ENCODE assay signal across 10 cellular contexts in the genomic region with DNA sequence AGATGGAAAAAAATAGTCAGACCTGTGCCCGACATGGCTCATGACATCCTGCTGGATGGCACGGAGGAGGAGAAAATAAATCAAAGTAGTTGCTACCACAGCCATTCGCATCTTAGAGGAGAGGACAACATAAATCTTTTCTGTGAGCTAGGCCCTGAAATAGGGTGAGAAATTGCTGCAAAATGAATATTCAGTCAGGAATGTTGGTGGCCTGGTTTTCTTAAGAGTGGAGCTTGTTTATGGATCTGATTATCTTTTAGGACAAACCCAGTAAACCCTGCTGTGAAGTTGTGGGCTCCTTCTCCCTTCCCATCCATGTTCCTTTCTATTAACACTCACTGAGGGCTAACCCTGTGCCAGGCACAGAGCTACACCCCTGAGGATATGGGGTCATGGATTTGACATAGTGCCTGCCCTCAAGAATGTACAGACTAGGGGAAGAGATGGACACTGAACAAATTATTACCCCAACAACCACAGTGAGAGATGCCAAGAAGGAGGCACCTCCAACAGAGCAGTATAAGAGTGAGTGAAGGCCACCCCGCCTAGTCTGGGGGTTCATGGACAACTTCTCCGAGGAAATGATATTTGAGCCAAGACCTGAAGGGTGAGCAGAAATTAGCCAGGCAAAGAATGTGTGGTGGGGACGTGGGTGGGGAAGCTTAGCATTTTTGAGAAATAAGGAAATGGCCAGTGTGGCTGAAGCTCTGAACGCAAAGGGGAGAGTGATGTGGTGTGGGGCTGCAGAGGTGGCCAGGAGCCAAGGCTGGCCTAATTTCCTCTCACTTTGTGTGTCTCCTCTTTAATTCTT.
DNase-seq lines count a peak whose midpoint lies in the region; TF ChIP-seq lines count a peak whose summit lies in the region.
"Had no signal": no experiment of that assay in that cellular context is flagged by ENCODE, and none has a peak within 500 bp of the region (broad histone marks: within the 10 kb centered on the region; RNA-seq: fewer than 3 reads in every experiment).

No MANE protein-coding gene starts in this region.

- peaks cover 14 to 55% of the 10 kb centered on the region in 2 donors for H3K4me1 Mint-ChIP-seq in immature natural killer cell

- peaks cover 0 to 2% (median 0%) of the 10 kb centered on the region in 6 donors for H3K9me3 Mint-ChIP-seq in immature natural killer cell

- peak overlapping the region in 1 of 5 donors; percentile 2 for H3K4me3 Mint-ChIP-seq in immature natural killer cell

- no peaks in the 10 kb centered on the region for H3K27me3 ChIP-seq in SK-N-SH (ENCODE audit: insufficient read depth)
- no peaks in the 10 kb centered on the region for H3K27me3 ChIP-seq in smooth muscle cell (ENCODE audit: low read depth)
- H3K27me3 ChIP-seq: upper lobe of left lung had no signal

- H3K9ac ChIP-seq in SK-N-SH (no peak overlapping the region), smooth muscle cell (ENCODE audit: low read depth) (peak overlapping the region; percentile 82)

- H3K27ac ChIP-seq in SK-N-SH (ENCODE audit: low read depth in 2 of 2, low read length in 1 of 2) (peak overlapping the region; percentile 7 to 40; a peak in 3 of 4 replicates), smooth muscle cell (ENCODE audit: low read depth) (peak overlapping the region; percentile 97)

- CTCF ChIA-PET in GM10248 (lab: Yijun Ruan, JAX) (interaction anchor here (0.7 to 11.2 kb wide), 14 partner anchors 9 to 342 kb away, joined by 3 to 180 read pairs (median 4); no protein-coding TSS in a partner anchor), SK-N-SH (lab: Yijun Ruan, JAX) (interaction anchor here (0.7 to 12.0 kb wide), 4 partner anchors 77 to 397 kb away, joined by 3 to 213 read pairs (median 6); no protein-coding TSS in a partner anchor)

- peak overlapping the region in 5 of 6 donors; percentile 53 to 78 (median 74) for H3K27ac Mint-ChIP-seq in immature natural killer cell

- no peaks in the 10 kb centered on the region for H3K36me3 Mint-ChIP-seq in immature natural killer cell

- H3K4me2 ChIP-seq in SK-N-SH: no peak overlapping the region
- peak overlapping the region; percentile 74 for H3K4me2 ChIP-seq in smooth muscle cell

- H3K27me3 Mint-ChIP-seq in immature natural killer cell (ENCODE audit: low read depth in 3 of 3): peaks cover 0 to 5% (median 0%) of the 10 kb centered on the region in 3 donors

- H3K9me3 ChIP-seq in SK-N-SH (no peaks in the 10 kb centered on the region), smooth muscle cell (replicated peaks; ENCODE audit: low read depth) (no peaks in the 10 kb centered on the region)
- H3K9me3 ChIP-seq: upper lobe of left lung had no signal

- no peak for TF ChIP-seq CTCF in GM10248 (IDR thresholded peaks at IDR 0.05; ENCODE audit: control extremely low read depth, extremely low read depth, low read depth, missing control alignments)
- no peak for TF ChIP-seq CTCF in SK-N-SH (IDR thresholded peaks at IDR 0.05)
- no peak for TF ChIP-seq CTCF in smooth muscle cell (IDR thresholded peaks at IDR 0.05; ENCODE audit: borderline replicate concordance, insufficient read depth, poor library complexity, severe bottlenecking)

- no peak overlapping the region for H3K4me3 ChIP-seq in SK-N-SH (ENCODE audit: low read depth in 2 of 2, low read length in 1 of 2)
- H3K4me3 ChIP-seq in smooth muscle cell: no peak overlapping the region
- H3K4me3 ChIP-seq: upper lobe of left lung had no signal

- no peak for TF ChIP-seq RAD21 in SK-N-SH (IDR thresholded peaks at IDR 0.05; ENCODE audit: low read length)

- H2AFZ ChIP-seq in SK-N-SH (ENCODE audit: low read depth): no peak overlapping the region; the same call in 1 of the 2 replicates
- no peak overlapping the region for H2AFZ ChIP-seq in smooth muscle cell (ENCODE audit: low read depth)

- H4K20me1 ChIP-seq in SK-N-SH (ENCODE audit: insufficient read depth): no peaks in the 10 kb centered on the region
- no peaks in the 10 kb centered on the region for H4K20me1 ChIP-seq in smooth muscle cell (ENCODE audit: low read depth)

- no peaks in the 10 kb centered on the region for H3K79me2 ChIP-seq in SK-N-SH (ENCODE audit: insufficient read depth)
- no peaks in the 10 kb centered on the region for H3K79me2 ChIP-seq in smooth muscle cell (ENCODE audit: low read depth)

- POLR2A ChIA-PET in GM10248 (lab: Yijun Ruan, JAX) (interaction anchor here (3.0 kb wide), 1 partner anchor 69 kb away, joined by 17 read pairs; no protein-coding TSS in a partner anchor), SK-N-SH (lab: Yijun Ruan, JAX) (no interaction called here)

- DNase-seq in GM10248 (ENCODE audit: extremely low spot score) (peak; percentile 26), SK-N-SH (no peak), immature natural killer cell (peak in 1 of 3 donors; percentile 13), smooth muscle cell (lab: John Stamatoyannopoulos, UW; ENCODE audit: unreplicated experiment) (no peak), NCI-H1694 treated with DMSO at 0.1 percent for 48 hours (lab: John Stamatoyannopoulos, UW) (no peak), T-helper 2 cell (no peak), NCI-H1048 (lab: John Stamatoyannopoulos, UW) (no peak)
- DNase-seq: NCI-H510A treated with DMSO at 0.1 percent for 48 hours, small intestine had no signal

- no peak for TF ChIP-seq EP300 in SK-N-SH (IDR thresholded peaks at IDR 0.05; ENCODE audit: borderline replicate concordance in 1 of 2, low read depth in 1 of 2, low read length in 1 of 2)

- no peaks in the 10 kb centered on the region for H3K36me3 ChIP-seq in SK-N-SH (replicated peaks in 1 of 2; ENCODE audit: control insufficient read depth in 1 of 2, insufficient read depth in 2 of 2, low read length in 1 of 2)
- no peaks in the 10 kb centered on the region for H3K36me3 ChIP-seq in smooth muscle cell (ENCODE audit: low read depth)
- H3K36me3 ChIP-seq: upper lobe of left lung had no signal

- H3K4me1 ChIP-seq in SK-N-SH (ENCODE audit: control insufficient read depth in 1 of 2, insufficient read depth in 2 of 2, low read depth in 1 of 2, low read length in 1 of 2): peaks cover 0 to 4% of the 10 kb centered on the region in 2 experiments; a peak in 1 of 4 replicates
- no peaks in the 10 kb centered on the region for H3K4me1 ChIP-seq in smooth muscle cell (ENCODE audit: low read depth)

- H3K9me2 ChIP-seq in SK-N-SH: no peaks in the 10 kb centered on the region

- whole genome bisulfite sequencing in SK-N-SH (ENCODE audit: low lambda C conversion rate): 74% methylated on average over 7 of the region's 7 CpGs
- 16% methylated on average over 7 of the region's 7 CpGs for WGBS in smooth muscle cell (ENCODE audit: low lambda C conversion rate)

- H3F3A ChIP-seq in SK-N-SH (replicated peaks; ENCODE audit: insufficient read depth) (no peaks in the 10 kb centered on the region), smooth muscle cell (ENCODE audit: low read depth) (peaks cover 24% of the 10 kb centered on the region)

TF ChIP-seq in SK-N-SH, 30 proteins besides CTCF, POLR2A, EP300 and RAD21:
- TF ChIP-seq FOXJ3 (CRISPR knock-in tag; IDR thresholded peaks at IDR 0.05): no peak
- TF ChIP-seq, protein P1, sequence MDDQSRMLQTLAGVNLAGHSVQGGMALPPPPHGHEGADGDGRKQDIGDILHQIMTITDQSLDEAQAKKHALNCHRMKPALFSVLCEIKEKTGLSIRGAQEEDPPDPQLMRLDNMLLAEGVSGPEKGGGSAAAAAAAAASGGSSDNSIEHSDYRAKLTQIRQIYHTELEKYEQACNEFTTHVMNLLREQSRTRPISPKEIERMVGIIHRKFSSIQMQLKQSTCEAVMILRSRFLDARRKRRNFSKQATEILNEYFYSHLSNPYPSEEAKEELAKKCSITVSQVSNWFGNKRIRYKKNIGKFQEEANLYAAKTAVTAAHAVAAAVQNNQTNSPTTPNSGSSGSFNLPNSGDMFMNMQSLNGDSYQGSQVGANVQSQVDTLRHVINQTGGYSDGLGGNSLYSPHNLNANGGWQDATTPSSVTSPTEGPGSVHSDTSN (IDR thresholded peaks at IDR 0.05): peak; percentile 20; the same call in 1 of the 2 replicates
- peak; percentile 2; the same call in 1 of the 2 replicates for TF ChIP-seq TCF12 (IDR thresholded peaks at IDR 0.05)
- TF ChIP-seq, protein P2, sequence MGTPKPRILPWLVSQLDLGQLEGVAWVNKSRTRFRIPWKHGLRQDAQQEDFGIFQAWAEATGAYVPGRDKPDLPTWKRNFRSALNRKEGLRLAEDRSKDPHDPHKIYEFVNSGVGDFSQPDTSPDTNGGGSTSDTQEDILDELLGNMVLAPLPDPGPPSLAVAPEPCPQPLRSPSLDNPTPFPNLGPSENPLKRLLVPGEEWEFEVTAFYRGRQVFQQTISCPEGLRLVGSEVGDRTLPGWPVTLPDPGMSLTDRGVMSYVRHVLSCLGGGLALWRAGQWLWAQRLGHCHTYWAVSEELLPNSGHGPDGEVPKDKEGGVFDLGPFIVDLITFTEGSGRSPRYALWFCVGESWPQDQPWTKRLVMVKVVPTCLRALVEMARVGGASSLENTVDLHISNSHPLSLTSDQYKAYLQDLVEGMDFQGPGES (IDR thresholded peaks at IDR 0.05; ENCODE audit: low read depth, low read length): no peak
